In the genomic region with DNA sequence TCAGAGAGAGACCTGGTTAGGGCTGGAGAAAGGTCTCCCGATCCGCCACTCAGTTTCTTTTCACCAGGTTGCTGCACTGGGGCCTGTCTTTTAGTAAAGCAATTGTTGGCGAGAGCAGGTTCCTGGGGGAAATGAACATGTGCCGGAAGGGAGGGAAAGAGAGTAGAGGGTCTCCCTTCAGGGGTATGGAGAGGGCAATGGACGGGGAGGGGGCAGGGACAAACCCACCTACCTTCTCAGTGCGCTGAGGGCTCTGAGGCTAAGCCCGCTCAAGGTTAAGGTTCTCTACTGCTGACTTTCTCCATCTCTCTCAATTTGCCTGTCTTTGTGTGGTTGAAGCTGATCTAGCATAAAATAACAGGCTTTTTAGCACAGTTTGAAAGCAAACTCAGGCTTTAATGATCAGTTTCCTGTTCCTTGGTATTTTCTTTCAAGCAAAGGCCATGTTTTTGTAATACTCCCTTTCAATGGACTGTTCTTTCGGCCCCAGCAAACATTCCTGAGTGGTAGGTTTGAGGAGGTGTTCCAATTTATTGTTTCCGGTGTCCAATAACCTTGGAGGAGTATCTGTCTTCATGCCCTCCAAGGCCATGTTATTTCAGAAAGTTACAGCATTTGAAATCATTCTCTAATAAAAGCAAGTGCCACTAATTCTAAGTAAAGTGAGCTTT, we compare ENCODE assay signal across 13 cellular contexts.
"Had no signal": no experiment of that assay in that cellular context is flagged by ENCODE, and none has a peak within 500 bp of the region (broad histone marks: within the 10 kb centered on the region; RNA-seq: fewer than 3 reads in every experiment).

No MANE protein-coding gene starts in this region.

- H3K27me3 ChIP-seq: breast epithelium, dorsolateral prefrontal cortex, ovary, transverse colon had no signal

- H3K27ac Mint-ChIP-seq: endodermal cell; memory B cell; natural killer cell treated with Interleukin-12 subunit alpha and Interleukin-12 subunit beta and Interleukin-15 and Interleukin-18, amount 100 ng/mL, for 72 hours had no signal

- H3K9me3 ChIP-seq: breast epithelium, left ventricle myocardium inferior, ovary, transverse colon had no signal

- DNase-seq: activated naive CD4-positive, alpha-beta T cell; anterior cingulate cortex; dorsolateral prefrontal cortex; endodermal cell; erythroblast; left ventricle myocardium inferior; ovary; stimulated activated CD4-positive, alpha-beta T cell treated with anti-CD3 and anti-CD28 coated beads, Interleukin-1b, Interleukin-23, amount 100 ng/mL, for 48 hours; transverse colon had no signal

- H3K36me3 Mint-ChIP-seq: memory B cell; natural killer cell treated with Interleukin-12 subunit alpha and Interleukin-12 subunit beta and Interleukin-15 and Interleukin-18, amount 100 ng/mL, for 72 hours had no signal

- H3K9me3 Mint-ChIP-seq: endodermal cell; memory B cell; natural killer cell treated with Interleukin-12 subunit alpha and Interleukin-12 subunit beta and Interleukin-15 and Interleukin-18, amount 100 ng/mL, for 72 hours had no signal

- H3K27me3 Mint-ChIP-seq: memory B cell; natural killer cell treated with Interleukin-12 subunit alpha and Interleukin-12 subunit beta and Interleukin-15 and Interleukin-18, amount 100 ng/mL, for 72 hours had no signal

- H3K27ac ChIP-seq: breast epithelium, transverse colon had no signal

- H3K4me3 Mint-ChIP-seq: endodermal cell; memory B cell; natural killer cell treated with Interleukin-12 subunit alpha and Interleukin-12 subunit beta and Interleukin-15 and Interleukin-18, amount 100 ng/mL, for 72 hours had no signal

- H3K4me1 ChIP-seq: breast epithelium, transverse colon had no signal

- ATAC-seq: activated CD4-positive, CD25-positive, alpha-beta regulatory T cell treated with anti-CD3 and anti-CD28 coated beads, Interleukin-2, amount 50 U/mL, for 24 hours; natural killer cell treated with Interleukin-12 subunit alpha and Interleukin-12 subunit beta and Interleukin-15 and Interleukin-18, amount 100 ng/mL, for 72 hours had no signal

- H3K4me3 ChIP-seq: breast epithelium, dorsolateral prefrontal cortex, left ventricle myocardium inferior, ovary, transverse colon had no signal

- H3K4me1 Mint-ChIP-seq: memory B cell had no signal

- H3K36me3 ChIP-seq: breast epithelium, left ventricle myocardium inferior, ovary, transverse colon had no signal
